In genomic region chr13:27826379-27827353, GRCh38 we compare ENCODE assay signal across 1 cellular context.
A peak's percentile ranks its signal among the peaks of the same experiment; 100 is the strongest.
TF ChIP-seq lines count a peak whose summit lies in the region.

No MANE protein-coding gene starts in this region.

TF ChIP-seq in H1, 55 proteins besides CTCF, POLR2A, EP300 and RAD21 (continued from another document):
- TF ChIP-seq KDM5A (IDR thresholded peaks at IDR 0.05; ENCODE audit: low read length), result no peak
- no peak for TF ChIP-seq KDM1A (IDR thresholded peaks at IDR 0.05; ENCODE audit: borderline replicate concordance, low read length)
- peak; percentile 37; the same call in 1 of the 2 replicates for TF ChIP-seq SUZ12 (IDR thresholded peaks at IDR 0.05; ENCODE audit: low read length)
- TF ChIP-seq SIN3A (conservative IDR thresholded peaks at IDR 0.05 in 1 of 2, IDR thresholded peaks at IDR 0.05 in 1 of 2; ENCODE audit: low read depth in 1 of 2, low read length in 2 of 2), result 0 out of 4 replicates have a peak, but pooled peaks of 1 of the 2 experiments have one; percentile 33
- TF ChIP-seq EZH2 (IDR thresholded peaks at IDR 0.05; ENCODE audit: low read depth, low read length, severe bottlenecking), result peak; percentile 60
- peak; percentile 61 for TF ChIP-seq KDM4A (IDR thresholded peaks at IDR 0.05; ENCODE audit: low read depth, low read length, severe bottlenecking)
- TF ChIP-seq MAFK (IDR thresholded peaks at IDR 0.05; ENCODE audit: low read depth, low read length), result no peak
- no peak for TF ChIP-seq NRF1 (IDR thresholded peaks at IDR 0.05; ENCODE audit: low read depth, low read length)
